ENCODE assay signal across 1 cellular context in the genomic region with DNA sequence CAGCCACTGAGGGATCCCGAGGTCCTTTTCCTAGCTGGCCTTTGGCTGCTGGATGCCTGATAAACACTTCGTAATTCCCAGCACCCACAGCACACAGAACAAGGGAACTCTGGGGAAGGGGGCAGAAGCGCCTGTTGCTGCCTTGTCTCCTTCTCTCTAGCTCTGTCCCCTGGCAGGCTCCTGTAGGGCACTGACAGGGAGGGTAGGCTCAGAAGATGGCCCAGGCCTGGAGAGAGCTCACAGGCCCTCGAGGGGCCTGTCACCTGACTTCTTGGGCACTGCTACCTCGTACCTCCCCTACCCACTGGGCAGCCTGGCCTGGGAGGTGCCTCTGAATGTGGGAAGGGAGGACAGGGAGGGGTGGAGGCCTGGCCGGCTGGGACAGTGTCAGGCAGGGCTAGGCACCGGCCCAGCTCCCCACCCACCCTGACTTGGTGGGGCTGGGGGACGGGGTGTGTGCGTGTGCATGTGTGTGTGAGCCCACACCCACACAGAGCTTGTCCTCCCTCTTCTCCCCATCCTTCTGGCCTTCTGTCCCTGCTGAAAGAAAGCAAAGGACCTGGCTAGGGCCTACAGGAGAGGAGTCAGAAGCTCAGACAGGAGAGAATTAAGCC.
TF ChIP-seq lines count a peak whose summit lies in the region.

No MANE protein-coding gene starts in this region.

TF ChIP-seq in GM12878, 131 proteins besides CTCF, POLR2A, EP300 and RAD21:
- TF ChIP-seq, protein P1, sequence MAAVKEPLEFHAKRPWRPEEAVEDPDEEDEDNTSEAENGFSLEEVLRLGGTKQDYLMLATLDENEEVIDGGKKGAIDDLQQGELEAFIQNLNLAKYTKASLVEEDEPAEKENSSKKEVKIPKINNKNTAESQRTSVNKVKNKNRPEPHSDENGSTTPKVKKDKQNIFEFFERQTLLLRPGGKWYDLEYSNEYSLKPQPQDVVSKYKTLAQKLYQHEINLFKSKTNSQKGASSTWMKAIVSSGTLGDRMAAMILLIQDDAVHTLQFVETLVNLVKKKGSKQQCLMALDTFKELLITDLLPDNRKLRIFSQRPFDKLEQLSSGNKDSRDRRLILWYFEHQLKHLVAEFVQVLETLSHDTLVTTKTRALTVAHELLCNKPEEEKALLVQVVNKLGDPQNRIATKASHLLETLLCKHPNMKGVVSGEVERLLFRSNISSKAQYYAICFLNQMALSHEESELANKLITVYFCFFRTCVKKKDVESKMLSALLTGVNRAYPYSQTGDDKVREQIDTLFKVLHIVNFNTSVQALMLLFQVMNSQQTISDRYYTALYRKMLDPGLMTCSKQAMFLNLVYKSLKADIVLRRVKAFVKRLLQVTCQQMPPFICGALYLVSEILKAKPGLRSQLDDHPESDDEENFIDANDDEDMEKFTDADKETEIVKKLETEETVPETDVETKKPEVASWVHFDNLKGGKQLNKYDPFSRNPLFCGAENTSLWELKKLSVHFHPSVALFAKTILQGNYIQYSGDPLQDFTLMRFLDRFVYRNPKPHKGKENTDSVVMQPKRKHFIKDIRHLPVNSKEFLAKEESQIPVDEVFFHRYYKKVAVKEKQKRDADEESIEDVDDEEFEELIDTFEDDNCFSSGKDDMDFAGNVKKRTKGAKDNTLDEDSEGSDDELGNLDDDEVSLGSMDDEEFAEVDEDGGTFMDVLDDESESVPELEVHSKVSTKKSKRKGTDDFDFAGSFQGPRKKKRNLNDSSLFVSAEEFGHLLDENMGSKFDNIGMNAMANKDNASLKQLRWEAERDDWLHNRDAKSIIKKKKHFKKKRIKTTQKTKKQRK (IDR thresholded peaks at IDR 0.05; ENCODE audit: low read depth, low read length), result no peak
- TF ChIP-seq, protein P2, sequence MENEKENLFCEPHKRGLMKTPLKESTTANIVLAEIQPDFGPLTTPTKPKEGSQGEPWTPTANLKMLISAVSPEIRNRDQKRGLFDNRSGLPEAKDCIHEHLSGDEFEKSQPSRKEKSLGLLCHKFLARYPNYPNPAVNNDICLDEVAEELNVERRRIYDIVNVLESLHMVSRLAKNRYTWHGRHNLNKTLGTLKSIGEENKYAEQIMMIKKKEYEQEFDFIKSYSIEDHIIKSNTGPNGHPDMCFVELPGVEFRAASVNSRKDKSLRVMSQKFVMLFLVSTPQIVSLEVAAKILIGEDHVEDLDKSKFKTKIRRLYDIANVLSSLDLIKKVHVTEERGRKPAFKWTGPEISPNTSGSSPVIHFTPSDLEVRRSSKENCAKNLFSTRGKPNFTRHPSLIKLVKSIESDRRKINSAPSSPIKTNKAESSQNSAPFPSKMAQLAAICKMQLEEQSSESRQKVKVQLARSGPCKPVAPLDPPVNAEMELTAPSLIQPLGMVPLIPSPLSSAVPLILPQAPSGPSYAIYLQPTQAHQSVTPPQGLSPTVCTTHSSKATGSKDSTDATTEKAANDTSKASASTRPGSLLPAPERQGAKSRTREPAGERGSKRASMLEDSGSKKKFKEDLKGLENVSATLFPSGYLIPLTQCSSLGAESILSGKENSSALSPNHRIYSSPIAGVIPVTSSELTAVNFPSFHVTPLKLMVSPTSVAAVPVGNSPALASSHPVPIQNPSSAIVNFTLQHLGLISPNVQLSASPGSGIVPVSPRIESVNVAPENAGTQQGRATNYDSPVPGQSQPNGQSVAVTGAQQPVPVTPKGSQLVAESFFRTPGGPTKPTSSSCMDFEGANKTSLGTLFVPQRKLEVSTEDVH (IDR thresholded peaks at IDR 0.05; ENCODE audit: low read depth, partially characterized antibody), result no peak
- TF ChIP-seq, protein P3, sequence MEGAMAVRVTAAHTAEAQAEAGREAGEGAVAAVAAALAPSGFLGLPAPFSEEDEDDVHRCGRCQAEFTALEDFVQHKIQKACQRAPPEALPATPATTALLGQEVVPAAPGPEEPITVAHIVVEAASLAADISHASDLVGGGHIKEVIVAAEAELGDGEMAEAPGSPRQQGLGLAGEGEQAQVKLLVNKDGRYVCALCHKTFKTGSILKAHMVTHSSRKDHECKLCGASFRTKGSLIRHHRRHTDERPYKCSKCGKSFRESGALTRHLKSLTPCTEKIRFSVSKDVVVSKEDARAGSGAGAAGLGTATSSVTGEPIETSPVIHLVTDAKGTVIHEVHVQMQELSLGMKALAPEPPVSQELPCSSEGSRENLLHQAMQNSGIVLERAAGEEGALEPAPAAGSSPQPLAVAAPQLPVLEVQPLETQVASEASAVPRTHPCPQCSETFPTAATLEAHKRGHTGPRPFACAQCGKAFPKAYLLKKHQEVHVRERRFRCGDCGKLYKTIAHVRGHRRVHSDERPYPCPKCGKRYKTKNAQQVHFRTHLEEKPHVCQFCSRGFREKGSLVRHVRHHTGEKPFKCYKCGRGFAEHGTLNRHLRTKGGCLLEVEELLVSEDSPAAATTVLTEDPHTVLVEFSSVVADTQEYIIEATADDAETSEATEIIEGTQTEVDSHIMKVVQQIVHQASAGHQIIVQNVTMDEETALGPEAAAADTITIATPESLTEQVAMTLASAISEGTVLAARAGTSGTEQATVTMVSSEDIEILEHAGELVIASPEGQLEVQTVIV (IDR thresholded peaks at IDR 0.05; ENCODE audit: borderline replicate concordance, partially characterized antibody), result no peak
- TF ChIP-seq HDGF (IDR thresholded peaks at IDR 0.05) (no peak), ZNF274 (IDR thresholded peaks at IDR 0.05; ENCODE audit: insufficient read depth, insufficient read length) (no peak), ZNF384 (IDR thresholded peaks at IDR 0.05; ENCODE audit: borderline replicate concordance, low read depth, low read length) (no peak), TBL1XR1 (IDR thresholded peaks at IDR 0.05; ENCODE audit: low read depth, low read length) (no peak), CREB1 (IDR thresholded peaks at IDR 0.05; ENCODE audit: low read depth) (no peak), WRNIP1 (IDR thresholded peaks at IDR 0.05; ENCODE audit: borderline replicate concordance, low read depth, low read length) (no peak), NR2C1 (IDR thresholded peaks at IDR 0.05) (no peak), SREBF1 (IDR thresholded peaks at IDR 0.05; ENCODE audit: low read length) (no peak), NR2C2 (IDR thresholded peaks at IDR 0.05; ENCODE audit: borderline replicate concordance, control insufficient read depth, insufficient read length, low read depth) (no peak), NRF1 (conservative IDR thresholded peaks at IDR 0.05; ENCODE audit: low read depth, low read length) (no peak), EZH2 (IDR thresholded peaks at IDR 0.05; ENCODE audit: borderline replicate concordance, control insufficient read depth, low read depth, low read length) (no peak), HCFC1 (IDR thresholded peaks at IDR 0.05; ENCODE audit: low read length) (no peak)
- TF ChIP-seq, protein P4, sequence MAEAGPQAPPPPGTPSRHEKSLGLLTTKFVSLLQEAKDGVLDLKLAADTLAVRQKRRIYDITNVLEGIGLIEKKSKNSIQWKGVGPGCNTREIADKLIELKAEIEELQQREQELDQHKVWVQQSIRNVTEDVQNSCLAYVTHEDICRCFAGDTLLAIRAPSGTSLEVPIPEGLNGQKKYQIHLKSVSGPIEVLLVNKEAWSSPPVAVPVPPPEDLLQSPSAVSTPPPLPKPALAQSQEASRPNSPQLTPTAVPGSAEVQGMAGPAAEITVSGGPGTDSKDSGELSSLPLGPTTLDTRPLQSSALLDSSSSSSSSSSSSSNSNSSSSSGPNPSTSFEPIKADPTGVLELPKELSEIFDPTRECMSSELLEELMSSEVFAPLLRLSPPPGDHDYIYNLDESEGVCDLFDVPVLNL (IDR thresholded peaks at IDR 0.05; ENCODE audit: low read depth, low read length), result no peak
- TF ChIP-seq, protein P5, sequence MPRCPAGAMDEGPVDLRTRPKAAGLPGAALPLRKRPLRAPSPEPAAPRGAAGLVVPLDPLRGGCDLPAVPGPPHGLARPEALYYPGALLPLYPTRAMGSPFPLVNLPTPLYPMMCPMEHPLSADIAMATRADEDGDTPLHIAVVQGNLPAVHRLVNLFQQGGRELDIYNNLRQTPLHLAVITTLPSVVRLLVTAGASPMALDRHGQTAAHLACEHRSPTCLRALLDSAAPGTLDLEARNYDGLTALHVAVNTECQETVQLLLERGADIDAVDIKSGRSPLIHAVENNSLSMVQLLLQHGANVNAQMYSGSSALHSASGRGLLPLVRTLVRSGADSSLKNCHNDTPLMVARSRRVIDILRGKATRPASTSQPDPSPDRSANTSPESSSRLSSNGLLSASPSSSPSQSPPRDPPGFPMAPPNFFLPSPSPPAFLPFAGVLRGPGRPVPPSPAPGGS (IDR thresholded peaks at IDR 0.05; ENCODE audit: borderline replicate concordance, insufficient read depth, low read depth, low read length, poor library complexity, severe bottlenecking), result no peak
- TF ChIP-seq, protein P6, sequence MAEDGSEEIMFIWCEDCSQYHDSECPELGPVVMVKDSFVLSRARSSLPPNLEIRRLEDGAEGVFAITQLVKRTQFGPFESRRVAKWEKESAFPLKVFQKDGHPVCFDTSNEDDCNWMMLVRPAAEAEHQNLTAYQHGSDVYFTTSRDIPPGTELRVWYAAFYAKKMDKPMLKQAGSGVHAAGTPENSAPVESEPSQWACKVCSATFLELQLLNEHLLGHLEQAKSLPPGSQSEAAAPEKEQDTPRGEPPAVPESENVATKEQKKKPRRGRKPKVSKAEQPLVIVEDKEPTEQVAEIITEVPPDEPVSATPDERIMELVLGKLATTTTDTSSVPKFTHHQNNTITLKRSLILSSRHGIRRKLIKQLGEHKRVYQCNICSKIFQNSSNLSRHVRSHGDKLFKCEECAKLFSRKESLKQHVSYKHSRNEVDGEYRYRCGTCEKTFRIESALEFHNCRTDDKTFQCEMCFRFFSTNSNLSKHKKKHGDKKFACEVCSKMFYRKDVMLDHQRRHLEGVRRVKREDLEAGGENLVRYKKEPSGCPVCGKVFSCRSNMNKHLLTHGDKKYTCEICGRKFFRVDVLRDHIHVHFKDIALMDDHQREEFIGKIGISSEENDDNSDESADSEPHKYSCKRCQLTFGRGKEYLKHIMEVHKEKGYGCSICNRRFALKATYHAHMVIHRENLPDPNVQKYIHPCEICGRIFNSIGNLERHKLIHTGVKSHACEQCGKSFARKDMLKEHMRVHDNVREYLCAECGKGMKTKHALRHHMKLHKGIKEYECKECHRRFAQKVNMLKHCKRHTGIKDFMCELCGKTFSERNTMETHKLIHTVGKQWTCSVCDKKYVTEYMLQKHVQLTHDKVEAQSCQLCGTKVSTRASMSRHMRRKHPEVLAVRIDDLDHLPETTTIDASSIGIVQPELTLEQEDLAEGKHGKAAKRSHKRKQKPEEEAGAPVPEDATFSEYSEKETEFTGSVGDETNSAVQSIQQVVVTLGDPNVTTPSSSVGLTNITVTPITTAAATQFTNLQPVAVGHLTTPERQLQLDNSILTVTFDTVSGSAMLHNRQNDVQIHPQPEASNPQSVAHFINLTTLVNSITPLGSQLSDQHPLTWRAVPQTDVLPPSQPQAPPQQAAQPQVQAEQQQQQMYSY (CRISPR knock-in tag; IDR thresholded peaks at IDR 0.05), result no peak
